In the genomic region with DNA sequence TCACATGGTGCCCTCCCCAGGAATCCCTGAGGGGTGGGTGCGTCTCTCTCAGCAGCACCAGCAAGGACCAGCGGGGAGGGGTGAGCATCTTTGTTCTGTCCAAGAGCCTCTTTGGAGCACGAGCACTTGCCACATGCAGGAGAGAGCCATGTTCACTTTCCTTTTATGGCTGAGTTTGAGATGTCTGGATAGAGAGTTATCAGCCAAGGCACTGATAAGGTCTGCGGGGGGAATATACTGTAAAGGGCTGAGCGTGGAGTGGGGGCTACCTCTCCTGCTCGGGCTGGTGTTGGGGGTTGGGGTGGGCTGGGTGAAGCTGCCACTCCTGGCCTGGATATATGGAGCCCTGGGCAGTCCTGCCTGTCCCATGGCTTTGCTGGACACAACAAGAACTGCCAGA, we compare ENCODE assay signal across 7 cellular contexts. TPM values are rescaled to one million over a fixed set of nuclear protein-coding genes. Genes with fewer than 3 reads are reported as not detected.
"Had no signal": no experiment of that assay in that cellular context is flagged by ENCODE, and none has a peak within 500 bp of the region (broad histone marks: within the 10 kb centered on the region; RNA-seq: fewer than 3 reads in every experiment).

No MANE protein-coding gene starts in this region.

- H3K36me3 ChIP-seq: HAP-1 had no signal

- H3K9ac ChIP-seq: GM23248 had no signal

- FAIRE-seq: HTR-8/SVneo had no signal

- DNase-seq: GM23248, GOT3, IMR-90 had no signal

- H3K4me1 ChIP-seq: HAP-1 had no signal

- H3K27ac ChIP-seq: GM23248 had no signal

- H2AFZ ChIP-seq: GM23248 had no signal

- H3K4me3 ChIP-seq: GM23248, HAP-1 had no signal

- H3K9me3 ChIP-seq: HAP-1 had no signal

RNA-seq across cellular contexts. Expression of gene CCDC188, which starts 34.9 kb away (rescaled TPM):
- total RNA-seq: H4, H7, IMR-90 had no signal
